ENCODE assay signal across 9 cellular contexts in genomic region chr1:8661185-8662110, GRCh38.
DNase-seq lines count a peak whose midpoint lies in the region; ATAC-seq and TF ChIP-seq lines count a peak whose summit lies in the region.
"Had no signal": no experiment of that assay in that cellular context is flagged by ENCODE, and none has a peak within 500 bp of the region (broad histone marks: within the 10 kb centered on the region; RNA-seq: fewer than 3 reads in every experiment).

No MANE protein-coding gene starts in this region.

- peak; percentile 79 for DNase-seq in AG10803 (ENCODE audit: low read depth)
- DNase-seq in HS-27A (ENCODE audit: low read depth), result peak; percentile 93
- peak; percentile 46 to 62 (median 57) for DNase-seq in body of pancreas
- DNase-seq in mesendoderm, result peak; percentile 40
- no peak for DNase-seq in upper lobe of right lung
- DNase-seq: activated naive CD8-positive, alpha-beta T cell treated with anti-CD3 and anti-CD28 coated beads, Interleukin-2, amount 10 ng/mL, durations not matched to agents 7 days and 5 days had no signal

- H3K56ac ChIP-seq in mesendoderm (ENCODE audit: low read length), result no peak overlapping the region

- H3K27me3 ChIP-seq in body of pancreas (no peaks in the 10 kb centered on the region), mesendoderm (ENCODE audit: insufficient read depth, low read length, poor library complexity) (no peaks in the 10 kb centered on the region), upper lobe of right lung (no peaks in the 10 kb centered on the region)

- peaks cover 21% of the 10 kb centered on the region for H3K79me1 ChIP-seq in mesendoderm (ENCODE audit: low read length)

- H3K79me2 ChIP-seq in mesendoderm (ENCODE audit: control insufficient read depth, insufficient read depth, low read length), result peaks cover 76% of the 10 kb centered on the region

- no peak overlapping the region for H4K8ac ChIP-seq in mesendoderm (ENCODE audit: low read depth, low read length)

- H3K18ac ChIP-seq in mesendoderm (ENCODE audit: low read length), result no peak overlapping the region

- H2BK5ac ChIP-seq in mesendoderm (ENCODE audit: low read length), result no peak overlapping the region

- H3K27ac ChIP-seq in body of pancreas (peak overlapping the region in 3 of 4 donors; percentile 42 to 59 (median 47)), mesendoderm (ENCODE audit: low read depth, low read length) (no peak overlapping the region), upper lobe of right lung (peak overlapping the region; percentile 26)

- H3K4me2 ChIP-seq in mesendoderm (ENCODE audit: low read length), result no peak overlapping the region

- H3K36me3 ChIP-seq in body of pancreas (replicated peaks in 1 of 2; ENCODE audit: insufficient read depth in 1 of 2, low read depth in 2 of 2) (no peaks in the 10 kb centered on the region), mesendoderm (ENCODE audit: control insufficient read depth, insufficient read depth, low read length) (no peaks in the 10 kb centered on the region), upper lobe of right lung (no peaks in the 10 kb centered on the region)

- no peak overlapping the region for H3K4me3 ChIP-seq in AG10803 (ENCODE audit: low read length)
- no peak overlapping the region for H3K4me3 ChIP-seq in body of pancreas
- no peak overlapping the region for H3K4me3 ChIP-seq in mesendoderm (ENCODE audit: low read length)
- no peak overlapping the region for H3K4me3 ChIP-seq in upper lobe of right lung

- H2BK120ac ChIP-seq in mesendoderm (ENCODE audit: low read depth, low read length), result no peak overlapping the region

- H3K9me3 ChIP-seq in body of pancreas, result no peaks in the 10 kb centered on the region
- no peaks in the 10 kb centered on the region for H3K9me3 ChIP-seq in upper lobe of right lung

- H3K9ac ChIP-seq in mesendoderm (ENCODE audit: low read length), result peak overlapping the region; percentile 18

- no peak for TF ChIP-seq CTCF in AG10803 (conservative IDR thresholded peaks at IDR 0.05; ENCODE audit: low read length)
- no peak for TF ChIP-seq CTCF in body of pancreas (IDR thresholded peaks at IDR 0.05)
- no peak for TF ChIP-seq CTCF in upper lobe of right lung (IDR thresholded peaks at IDR 0.05)

- H3K4me1 ChIP-seq in body of pancreas, result peaks cover 59% of the 10 kb centered on the region
- peaks cover 20% of the 10 kb centered on the region for H3K4me1 ChIP-seq in mesendoderm (ENCODE audit: control insufficient read depth, low read depth, low read length)
- peaks cover 62% of the 10 kb centered on the region for H3K4me1 ChIP-seq in upper lobe of right lung

- no peak overlapping the region for H4K5ac ChIP-seq in mesendoderm (ENCODE audit: low read length)

- 26 to 28% methylated on average over 8 of the region's 8 CpGs for WGBS in body of pancreas, 2 donors
- no CpG with 5 or more reads among the region's 8 CpGs for WGBS in mesendoderm (ENCODE audit: extremely low coverage, insufficient coverage, low lambda C conversion rate)

- H2AK5ac ChIP-seq in mesendoderm (ENCODE audit: low read length), result no peak overlapping the region

- H2BK15ac ChIP-seq in mesendoderm (replicated peaks; ENCODE audit: low read depth), result no peak overlapping the region

- no peak overlapping the region for H3K4ac ChIP-seq in mesendoderm (ENCODE audit: low read depth, low read length)

- intact Hi-C loops in body of pancreas (cut with DNase I) (no loop called here), upper lobe of right lung (cut with DNase I) (no loop called here)

- TF ChIP-seq POLR2A in body of pancreas (IDR thresholded peaks at IDR 0.05), result no peak

- no peak overlapping the region for H3K23ac ChIP-seq in mesendoderm (ENCODE audit: low read length)

- ATAC-seq in body of pancreas (peak; percentile 41), upper lobe of right lung (no peak), GM21786 (IDR thresholded peaks at IDR 0.05; ENCODE audit: unreplicated experiment) (no peak), HG03354 (IDR thresholded peaks at IDR 0.05; ENCODE audit: poor library complexity, severe bottlenecking, unreplicated experiment) (no peak), GM18868 (IDR thresholded peaks at IDR 0.05; ENCODE audit: unreplicated experiment) (no peak)
